Comparison of ENCODE assay signal across 28 cellular contexts in genomic region chr18:7466190-7466589, GRCh38.
"Had no signal": no experiment of that assay in that cellular context is flagged by ENCODE, and none has a peak within 500 bp of the region (broad histone marks: within the 10 kb centered on the region; RNA-seq: fewer than 3 reads in every experiment).

No MANE protein-coding gene starts in this region.

- DNase-seq: dorsolateral prefrontal cortex; effector CD4-positive, alpha-beta T cell; foreskin keratinocyte; heart left ventricle; hippocampal formation; left cardiac atrium; left lung; lower lobe of right lung; mesenchymal stem cell; mucosa of descending colon; naive B cell; sigmoid colon; stimulated activated CD4-positive, alpha-beta T cell treated with anti-CD3 and anti-CD28 coated beads, Interleukin-2, amount 100 ng/mL, for 24 hours; stimulated activated CD4-positive, alpha-beta T cell treated with anti-CD3 and anti-CD28 coated beads, Interleukin-4, amount 100 ng/mL, for 24 hours; stimulated activated naive CD4-positive, alpha-beta T cell treated with Interleukin-2 at 50 U/mL for 16 hours; stomach; thyroid gland had no signal

- ATAC-seq: foreskin keratinocyte; gastroesophageal sphincter; left lung; lower lobe of right lung; mucosa of descending colon; natural killer cell treated with Interleukin-12 subunit alpha and Interleukin-12 subunit beta and Interleukin-15 and Interleukin-18, amount 100 ng/mL, for 72 hours; stimulated activated effector memory CD8-positive, alpha-beta T cell treated with anti-CD3 and anti-CD28 coated beads, Interleukin-12 subunit alpha, Interleukin-12 subunit beta, amount 100 ng/mL, for 72 hours had no signal

- H3K27me3 ChIP-seq: esophagus muscularis mucosa, gastroesophageal sphincter, heart left ventricle, left lung, right atrium auricular region, sigmoid colon, thyroid gland had no signal

- H3K4me3 ChIP-seq: dorsolateral prefrontal cortex, esophagus muscularis mucosa, gastroesophageal sphincter, heart left ventricle, left lung, lower lobe of right lung, mucosa of descending colon, prostate gland, right atrium auricular region, sigmoid colon, stomach, thyroid gland had no signal

- FAIRE-seq: colon, islet of Langerhans, urothelium cell line had no signal

- H3K9me3 ChIP-seq: esophagus muscularis mucosa, gastroesophageal sphincter, heart left ventricle, left lung, lower lobe of right lung, mucosa of descending colon, neutrophil, prostate gland, right atrium auricular region, sigmoid colon, stomach, thyroid gland had no signal

- H3K36me3 ChIP-seq: esophagus muscularis mucosa, gastroesophageal sphincter, heart left ventricle, left lung, lower lobe of right lung, neutrophil, prostate gland, right atrium auricular region, sigmoid colon, stomach, thyroid gland had no signal

- H3K27ac ChIP-seq: dorsolateral prefrontal cortex, epithelial cell of prostate, foreskin keratinocyte, left lung, lower lobe of right lung, neutrophil, prostate gland, stomach, thyroid gland had no signal

- H3K4me1 ChIP-seq: foreskin keratinocyte, left lung, lower lobe of right lung, prostate gland had no signal
